7 cellular contexts compared by ENCODE assay signal in genomic region chr6:33412140-33413009, GRCh38. TPM values are rescaled to one million over a fixed set of nuclear protein-coding genes. Genes with fewer than 3 reads are reported as not detected.
DNase-seq lines count a peak whose midpoint lies in the region; ATAC-seq and TF ChIP-seq lines count a peak whose summit lies in the region.
"Had no signal": no experiment of that assay in that cellular context is flagged by ENCODE, and none has a peak within 500 bp of the region (broad histone marks: within the 10 kb centered on the region; RNA-seq: fewer than 3 reads in every experiment).

No MANE protein-coding gene starts in this region.

- H3K27ac ChIP-seq in coronary artery: peak overlapping the region; percentile 19 to 90

- peaks cover 15% of the 10 kb centered on the region for H3K36me3 ChIP-seq in MG63

- H3K27me3 Mint-ChIP-seq in T-helper 1 cell treated with Interleukin-12 subunit alpha and Interleukin-12 subunit beta and Interleukin-4 antibody, amounts not matched to agents 30 μg/mL and 1 μg/mL, for 36 hours (ENCODE audit: low read depth): no peaks in the 10 kb centered on the region
- H3K27me3 Mint-ChIP-seq in stimulated activated memory B cell treated with anti-CD40 and anti-IgM and Interleukin-4, amounts not matched to agents 10 μg/mL and 1 μg/mL and 100 μg/mL, for 72 hours: no peaks in the 10 kb centered on the region

- peaks cover 43% of the 10 kb centered on the region for H3K36me3 Mint-ChIP-seq in T-helper 1 cell treated with Interleukin-12 subunit alpha and Interleukin-12 subunit beta and Interleukin-4 antibody, amounts not matched to agents 30 μg/mL and 1 μg/mL, for 36 hours (ENCODE audit: low read depth)
- peaks cover 34% of the 10 kb centered on the region for H3K36me3 Mint-ChIP-seq in stimulated activated memory B cell treated with anti-CD40 and anti-IgM and Interleukin-4, amounts not matched to agents 10 μg/mL and 1 μg/mL and 100 μg/mL, for 72 hours

- TF ChIP-seq CTCF in coronary artery (IDR thresholded peaks at IDR 0.05): no peak

- H3K4me3 Mint-ChIP-seq in T-helper 1 cell treated with Interleukin-12 subunit alpha and Interleukin-12 subunit beta and Interleukin-4 antibody, amounts not matched to agents 30 μg/mL and 1 μg/mL, for 36 hours: peak overlapping the region; percentile 67
- H3K4me3 Mint-ChIP-seq in stimulated activated memory B cell treated with anti-CD40 and anti-IgM and Interleukin-4, amounts not matched to agents 10 μg/mL and 1 μg/mL and 100 μg/mL, for 72 hours: peak overlapping the region; percentile 47

- H3K9me3 ChIP-seq in MG63: no peaks in the 10 kb centered on the region

- peaks cover 52% of the 10 kb centered on the region for H3K4me1 Mint-ChIP-seq in T-helper 1 cell treated with Interleukin-12 subunit alpha and Interleukin-12 subunit beta and Interleukin-4 antibody, amounts not matched to agents 30 μg/mL and 1 μg/mL, for 36 hours (ENCODE audit: low read depth)
- H3K4me1 Mint-ChIP-seq in stimulated activated memory B cell treated with anti-CD40 and anti-IgM and Interleukin-4, amounts not matched to agents 10 μg/mL and 1 μg/mL and 100 μg/mL, for 72 hours: peaks cover 73% of the 10 kb centered on the region

- no peak for ATAC-seq in stimulated activated memory B cell treated with anti-CD40 and anti-IgM and Interleukin-4, amounts not matched to agents 10 μg/mL and 1 μg/mL and 100 μg/mL, for 72 hours

- DNase-seq in T-helper 1 cell (no peak), coronary artery (ENCODE audit: low spot score) (no peak), MG63 (no peak)
- DNase-seq in activated effector memory CD4-positive, alpha-beta T cell treated with anti-CD3 and anti-CD28 coated beads, Interleukin-2, amount 50 U/mL, for 16 hours: no peak
- DNase-seq: NCI-H187 had no signal

- H3K27me3 ChIP-seq in MG63: no peaks in the 10 kb centered on the region

- H3K9me3 Mint-ChIP-seq in T-helper 1 cell treated with Interleukin-12 subunit alpha and Interleukin-12 subunit beta and Interleukin-4 antibody, amounts not matched to agents 30 μg/mL and 1 μg/mL, for 36 hours: no peaks in the 10 kb centered on the region
- H3K9me3 Mint-ChIP-seq in stimulated activated memory B cell treated with anti-CD40 and anti-IgM and Interleukin-4, amounts not matched to agents 10 μg/mL and 1 μg/mL and 100 μg/mL, for 72 hours: no peaks in the 10 kb centered on the region

- peak overlapping the region; percentile 69 for H3K27ac Mint-ChIP-seq in T-helper 1 cell treated with Interleukin-12 subunit alpha and Interleukin-12 subunit beta and Interleukin-4 antibody, amounts not matched to agents 30 μg/mL and 1 μg/mL, for 36 hours
- H3K27ac Mint-ChIP-seq in stimulated activated memory B cell treated with anti-CD40 and anti-IgM and Interleukin-4, amounts not matched to agents 10 μg/mL and 1 μg/mL and 100 μg/mL, for 72 hours: peak overlapping the region; percentile 98

- H3K4me3 ChIP-seq in coronary artery: peak overlapping the region; percentile 95
- H3K4me3 ChIP-seq in MG63: no peak overlapping the region

RNA-seq across cellular contexts. Expression of gene PHF1, which starts 1.6 kb away (rescaled TPM):
- total RNA-seq in MG63 (2014; rRNA removed; shearing (Covaris generic); ENCODE audit: low replicate concordance): 11.6 and 12.6 TPM in 2 replicates

RNA-seq across cellular contexts. Expression of gene CUTA, which starts 5.5 kb away (rescaled TPM):
- total RNA-seq in MG63 (2014; rRNA removed; shearing (Covaris generic); ENCODE audit: low replicate concordance): 158 and 230 TPM in 2 replicates

RNA-seq across cellular contexts. Expression of gene SYNGAP1, which starts 7.5 kb away (rescaled TPM):
- total RNA-seq in MG63 (2014; rRNA removed; shearing (Covaris generic); ENCODE audit: low replicate concordance): 0.92 and 0.96 TPM in 2 replicates

RNA-seq across cellular contexts. Expression of gene KIFC1, which starts 20.8 kb away (rescaled TPM):
- 36.6 and 45.5 TPM in 2 replicates for total RNA-seq in MG63 (2014; rRNA removed; shearing (Covaris generic); ENCODE audit: low replicate concordance)

RNA-seq across cellular contexts. Expression of gene ZBTB9, which starts 42.0 kb away (rescaled TPM):
- total RNA-seq in MG63 (2014; rRNA removed; shearing (Covaris generic); ENCODE audit: low replicate concordance): 5.6 and 6.9 TPM in 2 replicates
